In the genomic region with DNA sequence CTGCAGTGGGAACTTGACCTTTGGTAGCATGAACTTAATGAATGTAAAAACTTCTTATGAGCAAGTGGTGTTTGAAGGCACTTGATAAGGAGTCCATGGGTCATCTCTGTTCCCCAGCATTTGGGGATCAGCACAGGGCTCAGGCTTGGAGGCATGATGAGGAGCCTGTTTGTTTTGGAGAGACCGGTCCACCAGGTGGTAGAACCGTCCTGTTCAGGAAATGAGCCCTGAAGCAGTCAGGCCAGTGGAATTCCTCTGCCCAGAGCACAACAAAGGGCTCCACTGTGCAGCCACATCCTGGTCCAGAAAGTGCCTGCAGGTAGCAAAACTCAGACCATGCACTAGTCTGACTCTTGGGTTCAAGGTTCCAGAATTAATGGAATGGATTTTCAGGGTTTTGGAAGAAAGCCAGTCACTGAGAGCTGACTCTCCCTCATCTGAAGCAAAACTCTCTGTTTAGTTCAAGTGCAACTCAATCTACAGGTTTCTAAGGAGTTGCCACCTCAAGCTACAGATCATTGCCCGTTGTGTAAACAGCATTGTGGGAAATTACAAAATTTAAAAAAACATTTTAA, we compare ENCODE assay signal across 1 cellular context.
A peak's percentile ranks its signal among the peaks of the same experiment; 100 is the strongest.
TF ChIP-seq lines count a peak whose summit lies in the region.

No MANE protein-coding gene starts in this region.

TF ChIP-seq in HepG2, 621 proteins besides CTCF, POLR2A, EP300 and RAD21 (continued from another document and continues in another):
- TF ChIP-seq, protein P1, sequence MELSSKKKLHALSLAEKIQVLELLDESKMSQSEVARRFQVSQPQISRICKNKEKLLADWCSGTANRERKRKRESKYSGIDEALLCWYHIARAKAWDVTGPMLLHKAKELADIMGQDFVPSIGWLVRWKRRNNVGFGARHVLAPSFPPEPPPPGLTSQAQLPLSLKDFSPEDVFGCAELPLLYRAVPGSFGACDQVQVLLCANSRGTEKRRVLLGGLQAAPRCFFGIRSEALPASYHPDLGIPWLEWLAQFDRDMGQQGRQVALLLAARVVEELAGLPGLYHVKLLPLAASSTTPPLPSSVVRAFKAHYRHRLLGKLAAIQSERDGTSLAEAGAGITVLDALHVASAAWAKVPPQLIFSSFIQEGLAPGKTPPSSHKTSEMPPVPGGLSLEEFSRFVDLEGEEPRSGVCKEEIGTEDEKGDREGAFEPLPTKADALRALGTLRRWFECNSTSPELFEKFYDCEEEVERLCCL (CRISPR knock-in tag; IDR thresholded peaks at IDR 0.05; ENCODE audit: borderline replicate concordance): no peak
- TF ChIP-seq, protein P2, sequence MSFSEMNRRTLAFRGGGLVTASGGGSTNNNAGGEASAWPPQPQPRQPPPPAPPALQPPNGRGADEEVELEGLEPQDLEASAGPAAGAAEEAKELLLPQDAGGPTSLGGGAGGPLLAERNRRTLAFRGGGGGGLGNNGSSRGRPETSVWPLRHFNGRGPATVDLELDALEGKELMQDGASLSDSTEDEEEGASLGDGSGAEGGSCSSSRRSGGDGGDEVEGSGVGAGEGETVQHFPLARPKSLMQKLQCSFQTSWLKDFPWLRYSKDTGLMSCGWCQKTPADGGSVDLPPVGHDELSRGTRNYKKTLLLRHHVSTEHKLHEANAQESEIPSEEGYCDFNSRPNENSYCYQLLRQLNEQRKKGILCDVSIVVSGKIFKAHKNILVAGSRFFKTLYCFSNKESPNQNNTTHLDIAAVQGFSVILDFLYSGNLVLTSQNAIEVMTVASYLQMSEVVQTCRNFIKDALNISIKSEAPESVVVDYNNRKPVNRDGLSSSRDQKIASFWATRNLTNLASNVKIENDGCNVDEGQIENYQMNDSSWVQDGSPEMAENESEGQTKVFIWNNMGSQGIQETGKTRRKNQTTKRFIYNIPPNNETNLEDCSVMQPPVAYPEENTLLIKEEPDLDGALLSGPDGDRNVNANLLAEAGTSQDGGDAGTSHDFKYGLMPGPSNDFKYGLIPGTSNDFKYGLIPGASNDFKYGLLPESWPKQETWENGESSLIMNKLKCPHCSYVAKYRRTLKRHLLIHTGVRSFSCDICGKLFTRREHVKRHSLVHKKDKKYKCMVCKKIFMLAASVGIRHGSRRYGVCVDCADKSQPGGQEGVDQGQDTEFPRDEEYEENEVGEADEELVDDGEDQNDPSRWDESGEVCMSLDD (CRISPR knock-in tag; IDR thresholded peaks at IDR 0.05; ENCODE audit: borderline replicate concordance): no peak; the same call in 1 of the 2 replicates
- TF ChIP-seq IKZF4 (CRISPR knock-in tag; IDR thresholded peaks at IDR 0.05; ENCODE audit: borderline replicate concordance, low read depth, not compliant biosample characterization) (no peak), HHEX (CRISPR knock-in tag; IDR thresholded peaks at IDR 0.05) (0 out of 2 replicates have a peak, but pooled peaks have one; percentile 28), ZBTB8A (CRISPR knock-in tag; IDR thresholded peaks at IDR 0.05; ENCODE audit: borderline replicate concordance, low read depth) (no peak), CBX1 (IDR thresholded peaks at IDR 0.05; ENCODE audit: low read depth) (peak; percentile 23), ATF1 (CRISPR knock-in tag; IDR thresholded peaks at IDR 0.05) (0 out of 2 replicates have a peak, but pooled peaks have one; percentile 51), GATAD2A (CRISPR knock-in tag; IDR thresholded peaks at IDR 0.05) (peak; percentile 96), ZNF34 (CRISPR knock-in tag; IDR thresholded peaks at IDR 0.05; ENCODE audit: borderline replicate concordance) (0 out of 2 replicates have a peak, but pooled peaks have one; percentile 47), BCL6 (CRISPR knock-in tag; IDR thresholded peaks at IDR 0.05) (peak; percentile 94), THAP11 (CRISPR knock-in tag; IDR thresholded peaks at IDR 0.05) (peak; percentile 30), KLF11 (CRISPR knock-in tag; IDR thresholded peaks at IDR 0.05) (0 out of 2 replicates have a peak, but pooled peaks have one; percentile 38), ZNF777 (CRISPR knock-in tag; IDR thresholded peaks at IDR 0.05) (0 out of 2 replicates have a peak, but pooled peaks have one; percentile 38), SIN3A (IDR thresholded peaks at IDR 0.05; ENCODE audit: borderline replicate concordance, low read depth, low read length) (no peak), PRMT3 (CRISPR knock-in tag; IDR thresholded peaks at IDR 0.05; ENCODE audit: borderline replicate concordance, low read depth) (no peak), ZNF547 (CRISPR knock-in tag; IDR thresholded peaks at IDR 0.05) (peak; percentile 75), KLF6 (CRISPR knock-in tag; IDR thresholded peaks at IDR 0.05) (0 out of 2 replicates have a peak, but pooled peaks have one; percentile 38), MTA1 (CRISPR knock-in tag; IDR thresholded peaks at IDR 0.05; ENCODE audit: borderline replicate concordance) (0 out of 2 replicates have a peak, but pooled peaks have one; percentile 61), HIVEP1 (CRISPR knock-in tag; IDR thresholded peaks at IDR 0.05) (0 out of 2 replicates have a peak, but pooled peaks have one; percentile 42), TGIF2 (CRISPR knock-in tag; IDR thresholded peaks at IDR 0.05) (peak; percentile 88; the same call in 1 of the 2 replicates), ZNF274 (CRISPR knock-in tag; IDR thresholded peaks at IDR 0.05) (no peak; the same call in 1 of the 2 replicates), RBM39 (IDR thresholded peaks at IDR 0.05; ENCODE audit: low read depth, low read length, poor library complexity, severe bottlenecking) (no peak), ZMYM2 (CRISPR knock-in tag; IDR thresholded peaks at IDR 0.05) (peak; percentile 62; the same call in 1 of the 2 replicates), ZNF124 (CRISPR knock-in tag; IDR thresholded peaks at IDR 0.05) (peak; percentile 79; the same call in 1 of the 2 replicates), RXRB (CRISPR knock-in tag; IDR thresholded peaks at IDR 0.05; ENCODE audit: borderline replicate concordance) (peak; percentile 90), ZNF737 (CRISPR knock-in tag; IDR thresholded peaks at IDR 0.05; ENCODE audit: borderline replicate concordance) (no peak), NFKB2 (CRISPR knock-in tag; IDR thresholded peaks at IDR 0.05; ENCODE audit: borderline replicate concordance) (peak; percentile 47; the same call in 1 of the 2 replicates), MAFG (CRISPR knock-in tag; IDR thresholded peaks at IDR 0.05) (no peak), ZNF550 (CRISPR knock-in tag; IDR thresholded peaks at IDR 0.05; ENCODE audit: borderline replicate concordance) (no peak), MZF1 (CRISPR knock-in tag; IDR thresholded peaks at IDR 0.05; ENCODE audit: borderline replicate concordance) (peak; percentile 100), FOXA1 (IDR thresholded peaks at IDR 0.05) (no peak), FOXA1 (CRISPR knock-in tag; IDR thresholded peaks at IDR 0.05) (peak; percentile 88), ZNF263 (CRISPR knock-in tag; IDR thresholded peaks at IDR 0.05) (peak; percentile 85), TEAD3 (CRISPR knock-in tag; optimal IDR thresholded peaks at IDR 0.05; ENCODE audit: borderline replicate concordance) (peak; percentile 96), MXD4 (CRISPR knock-in tag; IDR thresholded peaks at IDR 0.05) (peak; percentile 82), ZNF703 (CRISPR knock-in tag; IDR thresholded peaks at IDR 0.05; ENCODE audit: borderline replicate concordance) (no peak), ZNF747 (CRISPR knock-in tag; IDR thresholded peaks at IDR 0.05; ENCODE audit: borderline replicate concordance) (peak; percentile 37; the same call in 1 of the 2 replicates), STAG1 (CRISPR knock-in tag; IDR thresholded peaks at IDR 0.05) (peak; percentile 87), ZBTB7B (CRISPR knock-in tag; IDR thresholded peaks at IDR 0.05) (peak; percentile 76; the same call in 1 of the 2 replicates), ZFP62 (CRISPR knock-in tag; IDR thresholded peaks at IDR 0.05) (no peak), FOXJ3 (CRISPR knock-in tag; IDR thresholded peaks at IDR 0.05; ENCODE audit: borderline replicate concordance) (peak; percentile 85), ZNF781 (CRISPR knock-in tag; IDR thresholded peaks at IDR 0.05; ENCODE audit: borderline replicate concordance, not compliant biosample characterization) (no peak), NCOR1 (IDR thresholded peaks at IDR 0.05; ENCODE audit: borderline replicate concordance, low read length) (peak; percentile 81; the same call in 1 of the 2 replicates), CHCHD3 (CRISPR knock-in tag; IDR thresholded peaks at IDR 0.05) (no peak), NFKBIZ (CRISPR knock-in tag; IDR thresholded peaks at IDR 0.05) (peak; percentile 90; the same call in 1 of the 2 replicates), ETV5 (CRISPR knock-in tag; IDR thresholded peaks at IDR 0.05; ENCODE audit: borderline replicate concordance) (peak; percentile 93), MIER3 (CRISPR knock-in tag; IDR thresholded peaks at IDR 0.05; ENCODE audit: borderline replicate concordance) (peak; percentile 72; the same call in 1 of the 2 replicates), ZNF367 (CRISPR knock-in tag; IDR thresholded peaks at IDR 0.05; ENCODE audit: borderline replicate concordance) (no peak), NBN (conservative IDR thresholded peaks at IDR 0.05) (no peak), ZNF264 (CRISPR knock-in tag; IDR thresholded peaks at IDR 0.05) (0 out of 2 replicates have a peak, but pooled peaks have one; percentile 29), XRCC5 (optimal IDR thresholded peaks at IDR 0.05; ENCODE audit: low read length) (peak; percentile 90), ZBTB21 (CRISPR knock-in tag; IDR thresholded peaks at IDR 0.05) (peak; percentile 26; the same call in 1 of the 2 replicates), KLF9 (CRISPR knock-in tag; IDR thresholded peaks at IDR 0.05; ENCODE audit: low read depth) (no peak; the same call in 1 of the 2 replicates)
- TF ChIP-seq, protein P3, sequence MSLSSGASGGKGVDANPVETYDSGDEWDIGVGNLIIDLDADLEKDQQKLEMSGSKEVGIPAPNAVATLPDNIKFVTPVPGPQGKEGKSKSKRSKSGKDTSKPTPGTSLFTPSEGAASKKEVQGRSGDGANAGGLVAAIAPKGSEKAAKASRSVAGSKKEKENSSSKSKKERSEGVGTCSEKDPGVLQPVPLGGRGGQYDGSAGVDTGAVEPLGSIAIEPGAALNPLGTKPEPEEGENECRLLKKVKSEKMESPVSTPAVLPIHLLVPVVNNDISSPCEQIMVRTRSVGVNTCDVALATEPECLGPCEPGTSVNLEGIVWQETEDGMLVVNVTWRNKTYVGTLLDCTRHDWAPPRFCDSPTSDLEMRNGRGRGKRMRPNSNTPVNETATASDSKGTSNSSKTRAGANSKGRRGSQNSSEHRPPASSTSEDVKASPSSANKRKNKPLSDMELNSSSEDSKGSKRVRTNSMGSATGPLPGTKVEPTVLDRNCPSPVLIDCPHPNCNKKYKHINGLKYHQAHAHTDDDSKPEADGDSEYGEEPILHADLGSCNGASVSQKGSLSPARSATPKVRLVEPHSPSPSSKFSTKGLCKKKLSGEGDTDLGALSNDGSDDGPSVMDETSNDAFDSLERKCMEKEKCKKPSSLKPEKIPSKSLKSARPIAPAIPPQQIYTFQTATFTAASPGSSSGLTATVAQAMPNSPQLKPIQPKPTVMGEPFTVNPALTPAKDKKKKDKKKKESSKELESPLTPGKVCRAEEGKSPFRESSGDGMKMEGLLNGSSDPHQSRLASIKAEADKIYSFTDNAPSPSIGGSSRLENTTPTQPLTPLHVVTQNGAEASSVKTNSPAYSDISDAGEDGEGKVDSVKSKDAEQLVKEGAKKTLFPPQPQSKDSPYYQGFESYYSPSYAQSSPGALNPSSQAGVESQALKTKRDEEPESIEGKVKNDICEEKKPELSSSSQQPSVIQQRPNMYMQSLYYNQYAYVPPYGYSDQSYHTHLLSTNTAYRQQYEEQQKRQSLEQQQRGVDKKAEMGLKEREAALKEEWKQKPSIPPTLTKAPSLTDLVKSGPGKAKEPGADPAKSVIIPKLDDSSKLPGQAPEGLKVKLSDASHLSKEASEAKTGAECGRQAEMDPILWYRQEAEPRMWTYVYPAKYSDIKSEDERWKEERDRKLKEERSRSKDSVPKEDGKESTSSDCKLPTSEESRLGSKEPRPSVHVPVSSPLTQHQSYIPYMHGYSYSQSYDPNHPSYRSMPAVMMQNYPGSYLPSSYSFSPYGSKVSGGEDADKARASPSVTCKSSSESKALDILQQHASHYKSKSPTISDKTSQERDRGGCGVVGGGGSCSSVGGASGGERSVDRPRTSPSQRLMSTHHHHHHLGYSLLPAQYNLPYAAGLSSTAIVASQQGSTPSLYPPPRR (CRISPR knock-in tag; IDR thresholded peaks at IDR 0.05; ENCODE audit: borderline replicate concordance): peak; percentile 89; the same call in 1 of the 2 replicates
- TF ChIP-seq, protein P4, sequence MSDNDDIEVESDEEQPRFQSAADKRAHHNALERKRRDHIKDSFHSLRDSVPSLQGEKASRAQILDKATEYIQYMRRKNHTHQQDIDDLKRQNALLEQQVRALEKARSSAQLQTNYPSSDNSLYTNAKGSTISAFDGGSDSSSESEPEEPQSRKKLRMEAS (IDR thresholded peaks at IDR 0.05): peak; percentile 66
- TF ChIP-seq, protein P5, sequence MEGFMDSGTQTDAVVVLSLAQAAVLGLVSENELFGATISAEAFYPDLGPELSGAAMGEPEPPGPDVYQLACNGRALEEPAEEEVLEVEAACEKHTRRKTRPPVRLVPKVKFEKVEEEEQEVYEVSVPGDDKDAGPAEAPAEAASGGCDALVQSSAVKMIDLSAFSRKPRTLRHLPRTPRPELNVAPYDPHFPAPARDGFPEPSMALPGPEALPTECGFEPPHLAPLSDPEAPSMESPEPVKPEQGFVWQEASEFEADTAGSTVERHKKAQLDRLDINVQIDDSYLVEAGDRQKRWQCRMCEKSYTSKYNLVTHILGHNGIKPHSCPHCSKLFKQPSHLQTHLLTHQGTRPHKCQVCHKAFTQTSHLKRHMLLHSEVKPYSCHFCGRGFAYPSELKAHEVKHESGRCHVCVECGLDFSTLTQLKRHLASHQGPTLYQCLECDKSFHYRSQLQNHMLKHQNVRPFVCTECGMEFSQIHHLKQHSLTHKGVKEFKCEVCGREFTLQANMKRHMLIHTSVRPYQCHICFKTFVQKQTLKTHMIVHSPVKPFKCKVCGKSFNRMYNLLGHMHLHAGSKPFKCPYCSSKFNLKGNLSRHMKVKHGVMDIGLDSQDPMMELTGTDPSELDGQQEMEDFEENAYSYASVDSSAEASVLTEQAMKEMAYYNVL (CRISPR knock-in tag; IDR thresholded peaks at IDR 0.05; ENCODE audit: borderline replicate concordance): peak; percentile 66
- TF ChIP-seq, protein P6, sequence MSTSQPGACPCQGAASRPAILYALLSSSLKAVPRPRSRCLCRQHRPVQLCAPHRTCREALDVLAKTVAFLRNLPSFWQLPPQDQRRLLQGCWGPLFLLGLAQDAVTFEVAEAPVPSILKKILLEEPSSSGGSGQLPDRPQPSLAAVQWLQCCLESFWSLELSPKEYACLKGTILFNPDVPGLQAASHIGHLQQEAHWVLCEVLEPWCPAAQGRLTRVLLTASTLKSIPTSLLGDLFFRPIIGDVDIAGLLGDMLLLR (CRISPR knock-in tag; IDR thresholded peaks at IDR 0.05): 0 out of 2 replicates have a peak, but pooled peaks have one; percentile 61
- TF ChIP-seq, protein P7, sequence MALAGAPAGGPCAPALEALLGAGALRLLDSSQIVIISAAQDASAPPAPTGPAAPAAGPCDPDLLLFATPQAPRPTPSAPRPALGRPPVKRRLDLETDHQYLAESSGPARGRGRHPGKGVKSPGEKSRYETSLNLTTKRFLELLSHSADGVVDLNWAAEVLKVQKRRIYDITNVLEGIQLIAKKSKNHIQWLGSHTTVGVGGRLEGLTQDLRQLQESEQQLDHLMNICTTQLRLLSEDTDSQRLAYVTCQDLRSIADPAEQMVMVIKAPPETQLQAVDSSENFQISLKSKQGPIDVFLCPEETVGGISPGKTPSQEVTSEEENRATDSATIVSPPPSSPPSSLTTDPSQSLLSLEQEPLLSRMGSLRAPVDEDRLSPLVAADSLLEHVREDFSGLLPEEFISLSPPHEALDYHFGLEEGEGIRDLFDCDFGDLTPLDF (CRISPR knock-in tag; IDR thresholded peaks at IDR 0.05): peak; percentile 35; the same call in 1 of the 2 replicates
